23 cellular contexts compared by ENCODE assay signal in genomic region chr10:113438660-113439059, GRCh38.
DNase-seq lines count a peak whose midpoint lies in the region; ATAC-seq, FAIRE-seq and TF ChIP-seq lines count a peak whose summit lies in the region.
"Had no signal": no experiment of that assay in that cellular context is flagged by ENCODE, and none has a peak within 500 bp of the region (broad histone marks: within the 10 kb centered on the region; RNA-seq: fewer than 3 reads in every experiment).

No MANE protein-coding gene starts in this region.

- H3K9me3 ChIP-seq in mammary epithelial cell (replicated peaks; ENCODE audit: insufficient read depth, low read length) = no peaks in the 10 kb centered on the region
- H3K9me3 ChIP-seq: Peyer's patch had no signal

- DNase-seq in Daoy (ENCODE audit: low read depth) = peak; percentile 69
- peak; percentile 26 for DNase-seq in M059J (ENCODE audit: low read depth)
- DNase-seq in mammary epithelial cell = peak; percentile 8
- DNase-seq in myocyte (ENCODE audit: low read depth) = peak; percentile 0
- DNase-seq in NCI-H446 (lab: John Stamatoyannopoulos, UW) = no peak
- DNase-seq in frontal cortex (ENCODE audit: low spot score in 2 of 2) = no peak
- DNase-seq: activated CD4-positive, alpha-beta T cell treated with anti-CD3 and anti-CD28 coated beads for 48 hours; activated effector memory CD4-positive, alpha-beta T cell treated with anti-CD3 and anti-CD28 coated beads, Interleukin-2, amount 50 U/mL, for 16 hours; amniotic stem cell; COR-L47; head of caudate nucleus; NCI-H1436; NCI-H2171 treated with DMSO at 0.1 percent for 48 hours; Peyer's patch; small intestine; stimulated activated CD4-positive, alpha-beta T cell treated with anti-CD3 and anti-CD28 coated beads, Interleukin-4, amount 100 ng/mL, for 24 hours; substantia nigra had no signal

- intact Hi-C loops in mammary epithelial cell (cut with micrococcal nuclease) = no loop called here

- no peaks in the 10 kb centered on the region for H3K79me2 ChIP-seq in mammary epithelial cell (ENCODE audit: insufficient read depth, low read length)

- no peak overlapping the region for H3K9ac ChIP-seq in mammary epithelial cell (ENCODE audit: insufficient read depth, low read length)

- no peak overlapping the region for H3K4me3 ChIP-seq in mammary epithelial cell (replicated peaks in 1 of 3; ENCODE audit: insufficient read depth in 1 of 3, low read depth in 2 of 3, low read length in 3 of 3)
- H3K4me3 ChIP-seq: Peyer's patch had no signal

- dilution Hi-C loops in mammary epithelial cell (cut with HindIII; ENCODE audit: low sequenced_read_pairs) = no loop called here

- ATAC-seq in HG03025 (IDR thresholded peaks at IDR 0.05; ENCODE audit: low FRiP score, unreplicated experiment) (no peak), esophagus mucosa (no peak)

- H3K27me3 ChIP-seq in mammary epithelial cell (ENCODE audit: insufficient read depth, low read length) = peaks cover 3% of the 10 kb centered on the region
- H3K27me3 ChIP-seq: Peyer's patch had no signal

- FAIRE-seq in frontal cortex (lab: Jason Lieb, UNC) = no peak
- FAIRE-seq: colon, endothelial cell of umbilical vein, small intestine, TTC549, urothelium cell line had no signal

- no peaks in the 10 kb centered on the region for H3K36me3 ChIP-seq in mammary epithelial cell (ENCODE audit: insufficient read depth, low read length)
- H3K36me3 ChIP-seq: Peyer's patch had no signal

- CTCF ChIA-PET in mammary epithelial cell (lab: Charles Lee; ENCODE audit: low non-redundant PET) = no interaction called here

- H2AFZ ChIP-seq in mammary epithelial cell (ENCODE audit: low read depth, low read length) = no peak overlapping the region

- in situ Hi-C loops in mammary epithelial cell (cut with MboI; ENCODE audit: low sequenced_read_pairs in 2 of 2) = no loop called here

- no peaks in the 10 kb centered on the region for H4K20me1 ChIP-seq in mammary epithelial cell (ENCODE audit: insufficient read depth, low read length)

- no peak overlapping the region for H3K27ac ChIP-seq in mammary epithelial cell (ENCODE audit: insufficient read depth, low read depth, low read length)
- H3K27ac ChIP-seq: Peyer's patch had no signal

- BruUV-seq in mammary epithelial cell (replicated peaks; lab: Mats Ljungman, UMichigan) = no TSS peak

- WGBS in mammary epithelial cell (ENCODE audit: low coverage, missing lambda C conversion rate) = 53% methylated on average over 2 of the region's 2 CpGs

- H3K4me2 ChIP-seq in mammary epithelial cell (ENCODE audit: insufficient read depth, low read depth, low read length) = no peak overlapping the region

- no peak for TF ChIP-seq CTCF in mammary epithelial cell (conservative IDR thresholded peaks at IDR 0.05 in 1 of 2, IDR thresholded peaks at IDR 0.05 in 1 of 2; ENCODE audit: extremely low read depth in 1 of 2, insufficient read depth in 1 of 2, low read depth in 1 of 2, low read length in 2 of 2)

- H3K4me1 ChIP-seq in mammary epithelial cell (ENCODE audit: insufficient read depth, low read length) = no peaks in the 10 kb centered on the region
- H3K4me1 ChIP-seq: Peyer's patch had no signal

Comparison
In these comparisons a context has a peak if more than half of its experiments do, and no peak if none do; other contexts are left out.
1. DNase-seq: peak in Daoy (single experiment), M059J (single experiment), mammary epithelial cell (single experiment) and myocyte (single experiment); none in NCI-H446 (0 of 2) and frontal cortex (0 of 2).